In the genomic region with DNA sequence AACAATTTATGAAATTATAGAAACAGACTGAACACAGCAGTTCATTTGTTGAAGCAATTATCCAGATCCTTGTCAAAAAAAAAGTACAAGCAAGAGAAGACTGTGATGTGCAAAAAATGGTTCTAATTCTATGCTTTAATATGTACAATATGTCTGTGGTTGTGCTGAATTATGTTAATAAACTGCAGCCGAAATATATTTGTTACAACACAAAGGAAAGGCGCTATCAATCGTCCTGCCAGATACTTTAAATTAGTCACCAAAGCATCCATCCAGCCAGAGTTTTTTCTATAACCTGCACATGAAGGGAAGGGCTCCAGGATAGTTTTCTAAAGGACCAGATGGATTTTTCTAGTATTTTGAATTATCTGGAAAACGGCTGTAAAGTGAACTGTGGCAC, we compare ENCODE assay signal across 1 cellular context.
TF ChIP-seq lines count a peak whose summit lies in the region.

No MANE protein-coding gene starts in this region.

TF ChIP-seq in GM23338, 12 proteins besides CTCF, POLR2A, EP300 and RAD21 (continued from another document):
- TF ChIP-seq ZNF462 (CRISPR knock-in tag; IDR thresholded peaks at IDR 0.05) (no peak), EZH2phosphoT487 (IDR thresholded peaks at IDR 0.05; ENCODE audit: unreplicated experiment) (no peak), STAT1 (IDR thresholded peaks at IDR 0.05; ENCODE audit: unreplicated experiment) (no peak), JUNB (IDR thresholded peaks at IDR 0.05; ENCODE audit: unreplicated experiment) (no peak), ETS1 (IDR thresholded peaks at IDR 0.05) (no peak), POLR2AphosphoS5 (IDR thresholded peaks at IDR 0.05; ENCODE audit: low read depth) (no peak)
TF ChIP-seq in GM23338: peak in this region for 0.
